ENCODE assay signal across 1 cellular context in the genomic region with DNA sequence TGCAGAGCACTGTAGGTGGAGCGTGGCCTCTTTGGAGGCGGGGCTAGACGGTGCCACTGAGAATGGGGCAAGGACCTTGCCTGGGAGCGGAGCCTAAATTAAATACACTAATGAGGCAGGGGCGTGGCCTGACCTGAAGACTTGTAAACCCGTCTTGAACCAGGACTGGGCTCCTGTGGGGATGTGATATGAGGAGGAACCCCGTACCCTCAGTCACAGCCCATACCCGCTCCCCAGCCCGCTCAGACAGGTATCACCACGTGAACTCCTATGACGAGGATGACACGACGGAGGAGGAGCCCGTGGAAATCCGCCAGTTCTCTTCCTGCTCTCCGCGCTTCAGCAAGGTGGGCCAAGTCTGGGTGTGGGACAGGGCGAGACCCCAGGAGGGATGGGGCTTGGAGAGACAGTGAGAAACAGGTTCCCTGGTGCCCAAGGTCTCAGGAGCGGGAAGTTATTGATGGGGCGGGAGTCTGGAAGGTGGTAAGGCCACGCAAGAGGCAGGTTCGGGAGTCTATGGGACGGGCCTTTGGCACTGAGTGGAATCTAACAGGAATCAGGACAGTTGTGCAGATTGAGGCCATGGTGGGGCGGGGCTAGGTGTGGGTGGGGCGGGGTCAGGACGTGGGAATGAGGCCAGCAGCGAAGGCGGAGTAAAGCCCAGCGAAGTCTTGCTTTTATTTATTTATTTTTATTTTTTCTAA.
TF ChIP-seq lines count a peak whose summit lies in the region.

No MANE protein-coding gene starts in this region.

TF ChIP-seq in SK-N-SH treated with all-trans-retinoic acid at 6 μM for 48 hours, 23 proteins besides CTCF, POLR2A, EP300 and RAD21 (continued from another document):
- TF ChIP-seq, protein P1, sequence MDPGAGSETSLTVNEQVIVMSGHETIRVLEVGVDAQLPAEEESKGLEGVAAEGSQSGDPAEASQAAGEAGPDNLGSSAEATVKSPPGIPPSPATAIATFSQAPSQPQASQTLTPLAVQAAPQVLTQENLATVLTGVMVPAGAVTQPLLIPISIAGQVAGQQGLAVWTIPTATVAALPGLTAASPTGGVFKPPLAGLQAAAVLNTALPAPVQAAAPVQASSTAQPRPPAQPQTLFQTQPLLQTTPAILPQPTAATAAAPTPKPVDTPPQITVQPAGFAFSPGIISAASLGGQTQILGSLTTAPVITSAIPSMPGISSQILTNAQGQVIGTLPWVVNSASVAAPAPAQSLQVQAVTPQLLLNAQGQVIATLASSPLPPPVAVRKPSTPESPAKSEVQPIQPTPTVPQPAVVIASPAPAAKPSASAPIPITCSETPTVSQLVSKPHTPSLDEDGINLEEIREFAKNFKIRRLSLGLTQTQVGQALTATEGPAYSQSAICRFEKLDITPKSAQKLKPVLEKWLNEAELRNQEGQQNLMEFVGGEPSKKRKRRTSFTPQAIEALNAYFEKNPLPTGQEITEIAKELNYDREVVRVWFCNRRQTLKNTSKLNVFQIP (CRISPR knock-in tag; IDR thresholded peaks at IDR 0.05; ENCODE audit: borderline replicate concordance, low read depth), result no peak
- no peak for TF ChIP-seq GLIS3 (CRISPR knock-in tag; IDR thresholded peaks at IDR 0.05)
